In the genomic region with DNA sequence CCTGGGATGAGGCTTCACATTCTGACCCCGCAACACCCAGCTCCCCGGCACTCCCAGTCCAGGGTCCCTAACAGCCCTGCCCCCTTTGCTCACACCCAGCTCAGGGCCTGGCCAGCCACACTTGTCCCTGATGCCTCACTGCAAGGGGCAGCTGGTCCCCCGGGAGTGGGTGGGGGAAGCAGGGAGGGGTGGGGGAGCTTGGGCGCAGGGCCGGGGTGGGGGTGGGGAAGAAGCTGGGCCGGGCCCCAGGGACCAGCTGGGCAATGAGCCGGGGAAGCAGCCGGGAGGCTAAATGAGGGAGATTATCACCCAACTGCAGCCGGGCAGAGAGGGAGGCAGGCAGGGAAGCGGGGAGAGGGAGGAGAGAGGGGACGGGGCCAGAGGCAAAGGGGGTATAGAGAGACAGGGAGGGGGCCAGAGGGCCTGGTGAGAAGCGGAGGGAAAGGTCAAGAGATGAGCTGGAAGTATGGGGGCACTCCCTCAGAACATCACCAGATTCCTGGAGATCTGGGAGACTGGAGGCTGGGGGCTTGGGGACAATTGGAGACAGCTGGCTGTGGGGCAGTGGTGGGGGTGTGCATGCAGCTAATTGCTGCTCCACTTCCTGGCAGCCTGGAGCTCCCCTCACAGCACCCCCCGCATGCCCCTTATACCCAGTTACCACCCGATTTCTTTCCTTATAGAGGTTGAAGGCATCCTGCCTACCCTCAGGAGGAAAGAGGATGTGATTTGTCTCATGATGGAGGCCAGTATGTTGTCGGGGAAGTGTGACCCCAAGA, we compare ENCODE assay signal across 23 cellular contexts. TPM values are rescaled to one million over a fixed set of nuclear protein-coding genes. Genes with fewer than 3 reads are reported as not detected.
A peak's percentile ranks its signal among the peaks of the same experiment; 100 is the strongest.
DNase-seq lines count a peak whose midpoint lies in the region; ATAC-seq and TF ChIP-seq lines count a peak whose summit lies in the region.
"Had no signal": no experiment of that assay in that cellular context is flagged by ENCODE, and none has a peak within 500 bp of the region (broad histone marks: within the 10 kb centered on the region; RNA-seq: fewer than 3 reads in every experiment).

No MANE protein-coding gene starts in this region.

- POLR2A ChIA-PET in A673 (lab: Charles Lee; ENCODE audit: low non-redundant PET), result interaction anchor here (0.6 to 0.7 kb wide), 2 partner anchors 9 to 26 kb away, joined by 3 to 4 read pairs; no protein-coding TSS in a partner anchor

- intact Hi-C loops in A673 (cut with micrococcal nuclease; ENCODE audit: unreplicated experiment), result no loop called here

- H3K27ac Mint-ChIP-seq in glutamatergic neuron (ENCODE audit: unreplicated experiment), result peak overlapping the region; percentile 77
- H3K27ac Mint-ChIP-seq: activated CD4-positive, alpha-beta memory T cell treated with anti-CD3 and anti-CD28 coated beads, Interleukin-2, amount 10 ng/mL, durations not matched to agents 7 days and 5 days; activated naive CD4-positive, alpha-beta T cell treated with anti-CD3 and anti-CD28 coated beads for 36 hours; CD8-positive, alpha-beta T cell; natural killer cell had no signal

- H3K4me3 ChIP-seq in A673 (ENCODE audit: low read depth, low read length, poor library complexity, severe bottlenecking), result no peak overlapping the region
- H3K4me3 ChIP-seq: suprapubic skin, vagina had no signal

- DNase-seq in A673 (ENCODE audit: low spot score), result peak; percentile 64
- peak; percentile 43 for DNase-seq in GM03348 (ENCODE audit: low spot score)
- DNase-seq in NCI-H82 (lab: John Stamatoyannopoulos, UW), result peak; percentile 97
- no peak for DNase-seq in glutamatergic neuron
- no peak for DNase-seq in GOT3 (lab: John Stamatoyannopoulos, UW)
- DNase-seq in HCEC 1CT, result no peak
- no peak for DNase-seq in hepatic stellate cell (ENCODE audit: low spot score)
- DNase-seq: activated CD4-positive, alpha-beta memory T cell treated with anti-CD3 and anti-CD28 coated beads, Interleukin-2, amount 10 ng/mL, durations not matched to agents 7 days and 5 days; activated CD4-positive, CD25-positive, alpha-beta regulatory T cell; activated naive CD4-positive, alpha-beta T cell treated with anti-CD3 and anti-CD28 coated beads for 36 hours; activated T-cell treated with anti-CD3 and anti-CD28 coated beads, Interleukin-2, amount 50 U/mL, for 1 hour; DMS79 treated with DMSO at 0.1 percent for 48 hours; foreskin melanocyte; KG1; MV-4-11; natural killer cell had no signal

- peaks cover 49% of the 10 kb centered on the region for H3K4me1 Mint-ChIP-seq in glutamatergic neuron (ENCODE audit: low read depth, unreplicated experiment)

- CTCF ChIA-PET in A673 (lab: Charles Lee), result interaction anchor here (0.6 to 1.3 kb wide), 4 partner anchors 9 to 52 kb away, joined by 4 to 13 read pairs (median 5); a partner anchor contains a TSS

- H3K9me3 ChIP-seq in A673 (ENCODE audit: low read depth, low read length, poor library complexity, severe bottlenecking), result no peaks in the 10 kb centered on the region
- H3K9me3 ChIP-seq: suprapubic skin, vagina had no signal

- H3K27me3 ChIP-seq in A673 (replicated peaks; ENCODE audit: insufficient read depth, low read depth, low read length, poor library complexity), result no peaks in the 10 kb centered on the region
- H3K27me3 ChIP-seq: vagina had no signal

- peak overlapping the region; percentile 69 for H3K27ac ChIP-seq in A673 (ENCODE audit: low read depth, low read length, poor library complexity, severe bottlenecking)
- H3K27ac ChIP-seq: suprapubic skin, vagina had no signal

- H3K36me3 ChIP-seq in A673 (ENCODE audit: insufficient read depth, low read length, poor library complexity, severe bottlenecking), result no peaks in the 10 kb centered on the region

- peaks cover 76% of the 10 kb centered on the region for H3K4me1 ChIP-seq in A673 (ENCODE audit: insufficient read depth, low read length, poor library complexity, severe bottlenecking)

- peaks cover 26% of the 10 kb centered on the region for H3K9me3 Mint-ChIP-seq in glutamatergic neuron (ENCODE audit: unreplicated experiment)
- H3K9me3 Mint-ChIP-seq: activated CD4-positive, alpha-beta memory T cell treated with anti-CD3 and anti-CD28 coated beads, Interleukin-2, amount 10 ng/mL, durations not matched to agents 7 days and 5 days; activated naive CD4-positive, alpha-beta T cell treated with anti-CD3 and anti-CD28 coated beads for 36 hours; CD8-positive, alpha-beta T cell; natural killer cell had no signal

- H3K36me3 Mint-ChIP-seq in glutamatergic neuron (ENCODE audit: unreplicated experiment), result no peaks in the 10 kb centered on the region
- H3K36me3 Mint-ChIP-seq: natural killer cell had no signal

- ATAC-seq in HG02840 (IDR thresholded peaks at IDR 0.05; ENCODE audit: low FRiP score, unreplicated experiment), result no peak
- ATAC-seq: CD8-positive, alpha-beta T cell; natural killer cell had no signal

- TF ChIP-seq CTCF in A673 (conservative IDR thresholded peaks at IDR 0.05; ENCODE audit: low read depth, low read length) (no peak), glutamatergic neuron (IDR thresholded peaks at IDR 0.05; ENCODE audit: partially characterized antibody, unreplicated experiment) (no peak)

- peaks cover 29% of the 10 kb centered on the region for H3K27me3 Mint-ChIP-seq in glutamatergic neuron (ENCODE audit: unreplicated experiment)

- BruUV-seq in A673 (replicated peaks; lab: Mats Ljungman, UMichigan), result no TSS peak

- H3K4me3 Mint-ChIP-seq in glutamatergic neuron (ENCODE audit: unreplicated experiment), result peak overlapping the region; percentile 64
- H3K4me3 Mint-ChIP-seq: activated CD4-positive, alpha-beta memory T cell treated with anti-CD3 and anti-CD28 coated beads, Interleukin-2, amount 10 ng/mL, durations not matched to agents 7 days and 5 days; activated naive CD4-positive, alpha-beta T cell treated with anti-CD3 and anti-CD28 coated beads for 36 hours; CD8-positive, alpha-beta T cell; natural killer cell had no signal

RNA-seq across cellular contexts. Expression of a gene that starts 2.5 kb away (rescaled TPM):
- total RNA-seq in A673 (2021), result 0.45 and 1.2 TPM in 2 replicates
- 5.4 TPM for total RNA-seq in glutamatergic neuron (ENCODE audit: unreplicated experiment)
- total RNA-seq: activated naive CD4-positive, alpha-beta T cell treated with anti-CD3 and anti-CD28 coated beads for 36 hours; dermis microvascular lymphatic vessel endothelial cell; mesenteric fat pad; suprapubic skin; T-helper 1 cell treated with Interleukin-12 subunit alpha and Interleukin-12 subunit beta and Interleukin-4 antibody, amounts not matched to agents 30 ng/mL and 1 ng/mL, for 36 hours; vagina had no signal

RNA-seq across cellular contexts. Expression of a gene that starts 13.0 kb away (rescaled TPM):
- total RNA-seq in A673 (2021) (32.1 and 45.8 TPM in 2 replicates), glutamatergic neuron (ENCODE audit: unreplicated experiment) (23.2 TPM)

RNA-seq across cellular contexts. Expression of a gene that starts 31.9 kb away (rescaled TPM):
- total RNA-seq in A673 (2021) (13.8 and 15.8 TPM in 2 replicates), glutamatergic neuron (ENCODE audit: unreplicated experiment) (31.1 TPM)

RNA-seq across cellular contexts. Expression of a gene that starts 32.1 kb away (rescaled TPM):
- total RNA-seq in A673 (2021) (4.6 and 7.6 TPM in 2 replicates), glutamatergic neuron (ENCODE audit: unreplicated experiment) (40.9 TPM)
- total RNA-seq: dermis microvascular lymphatic vessel endothelial cell had no signal

RNA-seq across cellular contexts. Expression of a gene that starts 59.6 kb away (rescaled TPM):
- total RNA-seq in A673 (2021) (23.1 and 46.6 TPM in 2 replicates), glutamatergic neuron (ENCODE audit: unreplicated experiment) (47.9 TPM)
- total RNA-seq: activated CD4-positive, alpha-beta memory T cell treated with anti-CD3 and anti-CD28 coated beads, Interleukin-2, amount 10 ng/mL, durations not matched to agents 7 days and 5 days had no signal

Comparison
In these comparisons a context has a peak if more than half of its experiments do, and no peak if none do; other contexts are left out.
1. DNase-seq: peak in A673 (single experiment), GM03348 (single experiment) and NCI-H82 (single experiment); none in glutamatergic neuron (single experiment), GOT3 (single experiment), HCEC 1CT (single experiment) and hepatic stellate cell (single experiment).